Comparison of ENCODE assay signal across 9 cellular contexts in genomic region chr9:3479516-3480352, GRCh38. TPM values are rescaled to one million over a fixed set of nuclear protein-coding genes. Genes with fewer than 3 reads are reported as not detected.
DNase-seq lines count a peak whose midpoint lies in the region; ATAC-seq, FAIRE-seq and TF ChIP-seq lines count a peak whose summit lies in the region.
"Had no signal": no experiment of that assay in that cellular context is flagged by ENCODE, and none has a peak within 500 bp of the region (broad histone marks: within the 10 kb centered on the region; RNA-seq: fewer than 3 reads in every experiment).

No MANE protein-coding gene starts in this region.

- H3K4me2 ChIP-seq in PC-9 = no peak overlapping the region
- no peak overlapping the region for H3K4me2 ChIP-seq in HepG2 (ENCODE audit: low read depth, low read length)

- intact Hi-C loops in PC-9 (cut with micrococcal nuclease; ENCODE audit: unreplicated experiment) (no loop called here), HepG2 (cut with micrococcal nuclease; ENCODE audit: unreplicated experiment) (no loop called here)

- H3K9ac ChIP-seq in HepG2 (ENCODE audit: insufficient read depth, low read depth, low read length) = no peak overlapping the region

- no peak for TF ChIP-seq POLR2A in HepG2 (IDR thresholded peaks at IDR 0.05; ENCODE audit: insufficient read depth in 1 of 2, low read depth in 2 of 2, low read length in 2 of 2)

- no peak overlapping the region for H3K4me3 Mint-ChIP-seq in brain

- in situ Hi-C loops in HepG2 (cut with HindIII; ENCODE audit: extremely low pct_ligation_motif_present, low pct_unique_long_range_greater_than_20kb) = loop anchor here (5.0 kb wide), 1 partner anchor 33 kb away; no protein-coding TSS in a partner anchor

- FAIRE-seq in HepG2 (lab: Jason Lieb, UNC) = no peak

- ATAC-seq in GM19467 (IDR thresholded peaks at IDR 0.05; ENCODE audit: unreplicated experiment) = peak; percentile 38
- ATAC-seq in HG03354 (IDR thresholded peaks at IDR 0.05; ENCODE audit: poor library complexity, severe bottlenecking, unreplicated experiment) = peak; percentile 55
- ATAC-seq in HepG2 = no peak

- H3K4me1 Mint-ChIP-seq in brain = peaks cover 37% of the 10 kb centered on the region

- H3K4me1 ChIP-seq in PC-9 (replicated peaks; ENCODE audit: insufficient read depth) (peaks cover 6% of the 10 kb centered on the region; the same call in 1 of the 2 replicates), HepG2 (ENCODE audit: insufficient read depth, low read length) (peaks cover 17% of the 10 kb centered on the region)

- TF ChIP-seq CTCF in GM12873 (IDR thresholded peaks at IDR 0.05; ENCODE audit: insufficient read depth, low read depth, low read length, missing control alignments) (peak; percentile 40), brain (conservative IDR thresholded peaks at IDR 0.05) (no peak), PC-9 (conservative IDR thresholded peaks at IDR 0.05) (no peak), HepG2 (CRISPR knock-in tag; IDR thresholded peaks at IDR 0.05) (no peak)

- no peaks in the 10 kb centered on the region for H4K20me1 ChIP-seq in PC-9 (ENCODE audit: insufficient read depth)
- H4K20me1 ChIP-seq in HepG2 (ENCODE audit: insufficient read depth, low read length) = no peaks in the 10 kb centered on the region

- BruUV-seq in PC-9 (replicated peaks; lab: Mats Ljungman, UMichigan) (no TSS peak), HepG2 (replicated peaks; lab: Mats Ljungman, UMichigan) (no TSS peak)

- 94% methylated on average over 7 of the region's 7 CpGs for WGBS in HepG2 (ENCODE audit: low lambda C conversion rate)

- CTCF ChIA-PET in PC-9 (lab: Charles Lee) = no interaction called here
- CTCF ChIA-PET in HepG2 (lab: Yijun Ruan, JAX; ENCODE audit: low intra/inter-chr PET ratio, low total read pairs) = no interaction called here

- no peaks in the 10 kb centered on the region for H3K27me3 ChIP-seq in PC-9 (ENCODE audit: insufficient read depth, low read depth)
- no peaks in the 10 kb centered on the region for H3K27me3 ChIP-seq in HepG2 (ENCODE audit: control insufficient read depth in 1 of 2, insufficient read depth in 2 of 2, low read length in 2 of 2)

- no peaks in the 10 kb centered on the region for H3K27me3 Mint-ChIP-seq in brain

- H3K9me3 Mint-ChIP-seq in brain = peaks cover 19 to 40% (median 36%) of the 10 kb centered on the region in 5 experiments

- H3K9me3 ChIP-seq in PC-9 (ENCODE audit: insufficient read depth, low read depth) (no peaks in the 10 kb centered on the region), HepG2 (ENCODE audit: low read length) (no peaks in the 10 kb centered on the region)

- H3K36me3 Mint-ChIP-seq in brain = peaks cover 88% of the 10 kb centered on the region

- H3K79me2 ChIP-seq in PC-9 (ENCODE audit: low read depth) = no peaks in the 10 kb centered on the region
- H3K79me2 ChIP-seq in HepG2 (ENCODE audit: insufficient read depth, low read length) = no peaks in the 10 kb centered on the region

- no peaks in the 10 kb centered on the region for H3K9me2 ChIP-seq in PC-9 (ENCODE audit: insufficient read depth)

- no peaks in the 10 kb centered on the region for H3F3A ChIP-seq in PC-9 (ENCODE audit: insufficient read depth, low read depth)

- TF ChIP-seq EP300 in HepG2 (IDR thresholded peaks at IDR 0.05; ENCODE audit: low read depth in 2 of 2, low read length in 2 of 2) (no peak), HepG2 (CRISPR knock-in tag; IDR thresholded peaks at IDR 0.05; ENCODE audit: borderline replicate concordance) (no peak)

- H3K4me3 ChIP-seq in PC-9 (no peak overlapping the region), HepG2 (replicated peaks in 1 of 3; ENCODE audit: insufficient read depth in 1 of 3, low read depth in 2 of 3, low read length in 3 of 3) (no peak overlapping the region)
- H3K4me3 ChIP-seq: coronary artery had no signal

- DNase-seq in NCI-H1436 treated with DMSO at 0.1 percent for 48 hours (lab: John Stamatoyannopoulos, UW) (no peak), PC-9 (no peak), HepG2 (ENCODE audit: low spot score) (no peak), cortex of kidney (lab: John Stamatoyannopoulos, UW) (no peak)

- H3K36me3 ChIP-seq in PC-9 (ENCODE audit: low read depth) (no peaks in the 10 kb centered on the region), HepG2 (replicated peaks in 1 of 2; ENCODE audit: control insufficient read depth in 1 of 2, insufficient read depth in 2 of 2, low read length in 2 of 2) (no peaks in the 10 kb centered on the region; a peak in 1 of 5 replicates)

- H3K27ac Mint-ChIP-seq in brain = peak overlapping the region in 3 of 5 experiments; percentile 27 to 89 (median 72)

- POLR2A ChIA-PET in PC-9 (lab: Charles Lee; ENCODE audit: unreplicated experiment) (no interaction called here), HepG2 (lab: Yijun Ruan, JAX) (interaction anchor here (1.2 to 2.0 kb wide), 2 partner anchors 47 kb away, joined by 3 to 11 read pairs; partner anchors contain the start of gene RFX3)

- no peak overlapping the region for H3K27ac ChIP-seq in PC-9
- H3K27ac ChIP-seq in HepG2 (ENCODE audit: extremely low read length, insufficient read depth, low read length) = no peak overlapping the region
- H3K27ac ChIP-seq: coronary artery had no signal

- no peak for TF ChIP-seq RAD21 in HepG2 (CRISPR knock-in tag; IDR thresholded peaks at IDR 0.05)

- no peak overlapping the region for H2AFZ ChIP-seq in PC-9
- H2AFZ ChIP-seq in HepG2 (ENCODE audit: low read length) = no peak overlapping the region

TF ChIP-seq in HepG2, 621 proteins besides CTCF, POLR2A, EP300 and RAD21:
- no peak for TF ChIP-seq MZF1 (CRISPR knock-in tag; IDR thresholded peaks at IDR 0.05; ENCODE audit: borderline replicate concordance)
- TF ChIP-seq NFE2L2 (IDR thresholded peaks at IDR 0.05; ENCODE audit: low read length) = no peak
- no peak for TF ChIP-seq EED (CRISPR knock-in tag; IDR thresholded peaks at IDR 0.05)
- no peak for TF ChIP-seq EZH2 (conservative IDR thresholded peaks at IDR 0.05; ENCODE audit: low read depth, low read length)
- no peak for TF ChIP-seq THRA (CRISPR knock-in tag; IDR thresholded peaks at IDR 0.05; ENCODE audit: borderline replicate concordance)
- no peak for TF ChIP-seq ZNF549 (CRISPR knock-in tag; IDR thresholded peaks at IDR 0.05)

RNA-seq across cellular contexts. Expression of gene RFX3, which starts 46.1 kb away (rescaled TPM):
- polyA plus RNA-seq in brain (ENCODE audit: insufficient read depth, low read depth, low replicate concordance) (8.2 TPM), HepG2 (2011; rRNA removed) (4.7 and 5.3 TPM in 2 replicates)
- total RNA-seq in PC-9 (2021) (4.6 and 8.4 TPM in 2 replicates), HepG2 (2016; rRNA removed; fragmentation: Illumina TruSeq; extraction: Trizol) (2.7 and 3.0 TPM in 2 replicates)
- 3.7 and 4.9 TPM in 2 replicates for total RNA-seq in HepG2 (2016; cell fraction: cytosol; rRNA removed; fragmentation: Illumina TruSeq; extraction: Trizol; ENCODE audit: low read depth)
- 2.4 and 3.2 TPM in 2 replicates for total RNA-seq in HepG2 (2016; cell fraction: insoluble cytoplasmic fraction; rRNA removed; fragmentation: Illumina TruSeq; extraction: Trizol)
- 2.9 and 3.2 TPM in 2 replicates for total RNA-seq in HepG2 (2016; cell fraction: membrane; rRNA removed; fragmentation: Illumina TruSeq; extraction: Trizol)
- 7.2 and 7.3 TPM in 2 replicates for total RNA-seq in HepG2 (2016; cell fraction: nucleus; rRNA removed; fragmentation: Illumina TruSeq; extraction: Trizol)
- 3.9 and 4.3 TPM in 2 replicates for polyA plus RNA-seq in HepG2 (2011; cell fraction: cytosol; rRNA removed)
- 12.9 and 16.8 TPM in 2 replicates for polyA plus RNA-seq in HepG2 (2011; cell fraction: nucleus; rRNA removed)
- 4.7 and 5.2 TPM in 2 replicates for polyA plus RNA-seq in HepG2 (2012)
- 0.20 and 0.32 TPM in 2 replicates for polyA plus RNA-seq in HepG2 (2016; cell fraction: cytosol; fragmentation: Illumina TruSeq; extraction: Trizol; ENCODE audit: low read depth)
- 1.9 and 2.4 TPM in 2 replicates for polyA plus RNA-seq in HepG2 (2016; cell fraction: insoluble cytoplasmic fraction; fragmentation: Illumina TruSeq; extraction: Trizol; ENCODE audit: low read depth)
- 0.43 and 0.62 TPM in 2 replicates for polyA plus RNA-seq in HepG2 (2016; cell fraction: membrane; fragmentation: Illumina TruSeq; extraction: Trizol; ENCODE audit: low read depth)
- 6.5 and 6.8 TPM in 2 replicates for polyA plus RNA-seq in HepG2 (2016; cell fraction: nucleus; fragmentation: Illumina TruSeq; extraction: Trizol; ENCODE audit: insufficient read depth, low read depth)
- polyA minus RNA-seq in HepG2 (2011; rRNA and poly(A)+ RNA removed; ENCODE audit: low replicate concordance) = 42.7 and 89.6 TPM in 2 replicates
- polyA minus RNA-seq in HepG2 (2011; cell fraction: cytosol; rRNA and poly(A)+ RNA removed) = 8.6 and 15.4 TPM in 2 replicates
- 59.9 and 64.2 TPM in 2 replicates for polyA minus RNA-seq in HepG2 (2011; cell fraction: nucleus; rRNA and poly(A)+ RNA removed)
